11 cellular contexts compared by ENCODE assay signal in genomic region chr19:46132508-46133100, GRCh38. TPM values are rescaled to one million over a fixed set of nuclear protein-coding genes. Genes with fewer than 3 reads are reported as not detected.
DNase-seq lines count a peak whose midpoint lies in the region; ATAC-seq and TF ChIP-seq lines count a peak whose summit lies in the region.
"Had no signal": no experiment of that assay in that cellular context is flagged by ENCODE, and none has a peak within 500 bp of the region (broad histone marks: within the 10 kb centered on the region; RNA-seq: fewer than 3 reads in every experiment).

No MANE protein-coding gene starts in this region.

- no peak overlapping the region for H3K4me3 Mint-ChIP-seq in Caco-2 (ENCODE audit: unreplicated experiment)

- peak overlapping the region; percentile 97 for H2BK5ac ChIP-seq in trophoblast cell (ENCODE audit: low read depth, low read length, poor library complexity)

- peak overlapping the region; percentile 98 for H3K14ac ChIP-seq in trophoblast cell (ENCODE audit: low read length)

- H3K27me3 ChIP-seq in Caco-2 (replicated peaks; ENCODE audit: control insufficient read depth, insufficient read depth, low read length), result no peaks in the 10 kb centered on the region
- H3K27me3 ChIP-seq in WERI-Rb-1 (ENCODE audit: insufficient read depth, low read depth, severe bottlenecking), result no peaks in the 10 kb centered on the region
- no peaks in the 10 kb centered on the region for H3K27me3 ChIP-seq in foreskin keratinocyte
- no peaks in the 10 kb centered on the region for H3K27me3 ChIP-seq in trophoblast cell (ENCODE audit: insufficient read depth, low read length)

- H3K27ac Mint-ChIP-seq in Caco-2 (ENCODE audit: unreplicated experiment), result peak overlapping the region; percentile 77

- ATAC-seq in foreskin keratinocyte, result no peak
- ATAC-seq in GM21786 (IDR thresholded peaks at IDR 0.05; ENCODE audit: unreplicated experiment), result no peak
- no peak for ATAC-seq in GM18907 (IDR thresholded peaks at IDR 0.05; ENCODE audit: unreplicated experiment)

- in situ Hi-C loops in GM13977 (cut with MboI; ENCODE audit: low pct_unique_long_range_greater_than_20kb, low sequenced_read_pairs, unreplicated experiment), result no loop called here

- no peaks in the 10 kb centered on the region for H3K36me3 Mint-ChIP-seq in Caco-2 (ENCODE audit: insufficient read depth, unreplicated experiment)

- intact Hi-C loops in Caco-2 (cut with micrococcal nuclease; ENCODE audit: unreplicated experiment), result no loop called here

- DNase-seq in Caco-2 (no peak), WERI-Rb-1 (no peak), foreskin keratinocyte (no peak), trophoblast cell (no peak), GM13977 (ENCODE audit: low spot score) (no peak), foreskin fibroblast (no peak)
- DNase-seq: activated CD8-positive, alpha-beta memory T cell treated with anti-CD3 and anti-CD28 coated beads for 24 hours had no signal

- peak overlapping the region; percentile 99 for H2BK120ac ChIP-seq in trophoblast cell (ENCODE audit: insufficient read depth, low read length, poor library complexity)

- H3K18ac ChIP-seq in trophoblast cell (ENCODE audit: low read length), result peak overlapping the region; percentile 98

- H3K4me1 Mint-ChIP-seq in Caco-2 (ENCODE audit: low read depth, unreplicated experiment), result peaks cover 20% of the 10 kb centered on the region

- H4K12ac ChIP-seq in trophoblast cell (ENCODE audit: low read depth, low read length), result peak overlapping the region; percentile 90

- no TSS peak for BruUV-seq in Caco-2 (replicated peaks; lab: Mats Ljungman, UMichigan)

- peaks cover 8% of the 10 kb centered on the region for H3K79me2 ChIP-seq in trophoblast cell (ENCODE audit: control insufficient read depth, insufficient read depth, low read length, poor library complexity)

- WGBS in trophoblast cell (ENCODE audit: extremely low coverage, insufficient coverage, insufficient read length), result no CpG with 5 or more reads among the region's 4 CpGs

- H4K8ac ChIP-seq in trophoblast cell (ENCODE audit: low read depth, low read length), result peak overlapping the region; percentile 94

- H3K4me2 ChIP-seq in trophoblast cell (ENCODE audit: low read length), result no peak overlapping the region

- peaks cover 19% of the 10 kb centered on the region for H3K9me3 ChIP-seq in Caco-2
- peaks cover 10% of the 10 kb centered on the region for H3K9me3 ChIP-seq in WERI-Rb-1 (ENCODE audit: severe bottlenecking)
- H3K9me3 ChIP-seq in trophoblast cell (ENCODE audit: insufficient read depth, low read depth, low read length), result peaks cover 7% of the 10 kb centered on the region

- peaks cover 29% of the 10 kb centered on the region for H3K79me1 ChIP-seq in trophoblast cell (ENCODE audit: low read length)

- H2BK12ac ChIP-seq in trophoblast cell (ENCODE audit: low read length), result peak overlapping the region; percentile 99

- peak overlapping the region; percentile 100 for H4K91ac ChIP-seq in trophoblast cell (ENCODE audit: low read depth, low read length)

- CTCF ChIA-PET in Caco-2 (lab: Charles Lee), result no interaction called here

- no peaks in the 10 kb centered on the region for H3K36me3 ChIP-seq in Caco-2 (ENCODE audit: control insufficient read depth, insufficient read depth, low read length)
- no peaks in the 10 kb centered on the region for H3K36me3 ChIP-seq in WERI-Rb-1
- H3K36me3 ChIP-seq in trophoblast cell (ENCODE audit: control insufficient read depth in 1 of 2, insufficient read depth in 2 of 2, low read length in 2 of 2), result peaks cover 0 to 2% of the 10 kb centered on the region in 2 experiments

- H2AFZ ChIP-seq in trophoblast cell (ENCODE audit: insufficient read depth, low read length, poor library complexity), result peak overlapping the region; percentile 79

- H3K9ac ChIP-seq in trophoblast cell (ENCODE audit: low read length), result no peak overlapping the region

- H3K4ac ChIP-seq in trophoblast cell (ENCODE audit: low read depth, low read length), result peak overlapping the region; percentile 96

- TF ChIP-seq CTCF in Caco-2 (IDR thresholded peaks at IDR 0.05; ENCODE audit: insufficient read depth in 1 of 2, low read depth in 1 of 2, low read length in 1 of 2, severe bottlenecking in 1 of 2, unreplicated experiment in 1 of 2), result no peak
- no peak for TF ChIP-seq CTCF in WERI-Rb-1 (IDR thresholded peaks at IDR 0.05; ENCODE audit: low read depth, low read length)
- no peak for TF ChIP-seq CTCF in foreskin keratinocyte (conservative IDR thresholded peaks at IDR 0.05)
- TF ChIP-seq CTCF in GM13977 (IDR thresholded peaks at IDR 0.05; ENCODE audit: extremely low read depth, insufficient read depth, missing control alignments), result no peak
- no peak for TF ChIP-seq CTCF in foreskin fibroblast (IDR thresholded peaks at IDR 0.05; ENCODE audit: low read depth, low read length)

- no peaks in the 10 kb centered on the region for H3K27me3 Mint-ChIP-seq in Caco-2 (ENCODE audit: insufficient read depth, unreplicated experiment)

- peak overlapping the region; percentile 31; the same call in 1 of the 2 replicates for H3K27ac ChIP-seq in WERI-Rb-1
- H3K27ac ChIP-seq in foreskin keratinocyte, result peak overlapping the region; percentile 57
- peak overlapping the region; percentile 86 for H3K27ac ChIP-seq in trophoblast cell (ENCODE audit: low read depth, low read length)

- POLR2A ChIA-PET in Caco-2 (lab: Charles Lee), result no interaction called here

- H3K9me3 Mint-ChIP-seq in Caco-2 (ENCODE audit: unreplicated experiment), result peaks cover 58% of the 10 kb centered on the region

- H2AK5ac ChIP-seq in trophoblast cell (ENCODE audit: low read length), result peak overlapping the region; percentile 99

- no peak overlapping the region for H3K4me3 ChIP-seq in Caco-2 (ENCODE audit: low read depth, low read length)
- H3K4me3 ChIP-seq in WERI-Rb-1 (ENCODE audit: low read depth, low read length), result no peak overlapping the region
- H3K4me3 ChIP-seq in trophoblast cell (ENCODE audit: low read depth, low read length), result no peak overlapping the region
- H3K4me3 ChIP-seq in foreskin fibroblast (ENCODE audit: low read depth in 1 of 2, low read length in 2 of 2), result no peak overlapping the region

- H3K4me1 ChIP-seq in Caco-2 (peaks cover 22% of the 10 kb centered on the region), foreskin keratinocyte (peaks cover 17% of the 10 kb centered on the region), trophoblast cell (ENCODE audit: control insufficient read depth in 1 of 2, insufficient read depth in 2 of 2, low read length in 2 of 2) (peaks cover 7 to 9% of the 10 kb centered on the region in 2 experiments)

- no peak overlapping the region for H3K23ac ChIP-seq in trophoblast cell (ENCODE audit: low read length)

RNA-seq across cellular contexts. Expression of gene IGFL3, which starts 8.1 kb away (rescaled TPM):
- total RNA-seq in Caco-2 (2022), result 0.53 TPM in 1 of 2 replicates, not detected in the other
- total RNA-seq in foreskin keratinocyte, result 2.3 and 5.2 TPM in 2 replicates
- polyA plus RNA-seq in foreskin keratinocyte, result 3.0 and 7.9 TPM in 2 replicates
- polyA plus RNA-seq in trophoblast cell (2013), result 0.39 and 0.48 TPM in 2 replicates
- total RNA-seq: omental fat pad; T-helper 1 cell treated with Interleukin-12 subunit alpha and Interleukin-12 subunit beta and Interleukin-4 antibody, amounts not matched to agents 30 ng/mL and 1 ng/mL, for 36 hours had no signal

RNA-seq across cellular contexts. Expression of gene IGFL2, which starts 15.4 kb away (rescaled TPM):
- 57.7 and 64.7 TPM in 2 replicates for total RNA-seq in Caco-2 (2022)
- total RNA-seq in foreskin keratinocyte, result 0.39 and 0.65 TPM in 2 replicates
- polyA plus RNA-seq in foreskin keratinocyte, result 0.30 and 0.81 TPM in 2 replicates
- polyA plus RNA-seq in trophoblast cell (2013), result 1.8 and 2.4 TPM in 2 replicates
- total RNA-seq: T-helper 1 cell treated with Interleukin-12 subunit alpha and Interleukin-12 subunit beta and Interleukin-4 antibody, amounts not matched to agents 30 ng/mL and 1 ng/mL, for 36 hours had no signal

Comparison
In these comparisons a context has a peak if more than half of its experiments do, and no peak if none do; other contexts are left out.
1. H3K27ac ChIP-seq: peak in every context shown above with its lines; median percentile 86 in trophoblast cell; 57 in foreskin keratinocyte; 31 in WERI-Rb-1.
2. RNA of gene IGFL2, which starts 15.4 kb away (total RNA-seq): 57.7 to 64.7 TPM in Caco-2; 0.39 to 0.65 TPM in foreskin keratinocyte; every median in the first group is over 10 times any median in the second.